Comparison of ENCODE assay signal across 27 cellular contexts in the genomic region with DNA sequence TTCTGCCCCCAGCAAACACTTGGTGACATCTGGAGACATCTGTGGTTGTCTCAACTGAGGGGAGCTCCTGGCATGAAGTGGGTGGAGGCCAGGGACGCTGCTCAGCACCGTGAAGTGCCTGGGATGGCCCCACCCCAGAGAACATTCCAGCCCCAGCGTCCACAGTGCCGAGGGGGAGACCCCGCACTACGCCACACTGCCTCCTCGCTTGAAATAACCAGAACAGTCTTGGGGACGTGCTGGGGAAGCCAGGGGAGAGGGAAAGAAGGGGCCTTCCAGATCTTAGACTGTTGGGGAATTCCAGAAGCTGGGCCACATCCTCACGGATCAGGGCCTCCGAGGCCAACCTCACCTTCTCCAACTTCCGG. TPM values are rescaled to one million over a fixed set of nuclear protein-coding genes. Genes with fewer than 3 reads are reported as not detected.
DNase-seq lines count a peak whose midpoint lies in the region; ATAC-seq, FAIRE-seq and TF ChIP-seq lines count a peak whose summit lies in the region.
"Had no signal": no experiment of that assay in that cellular context is flagged by ENCODE, and none has a peak within 500 bp of the region (broad histone marks: within the 10 kb centered on the region; RNA-seq: fewer than 3 reads in every experiment).

No MANE protein-coding gene starts in this region.

- no peak overlapping the region for H3K4me3 ChIP-seq in RWPE2 (ENCODE audit: severe bottlenecking)
- no peak overlapping the region for H3K4me3 ChIP-seq in keratinocyte (ENCODE audit: control insufficient read depth in 2 of 3, extremely low read depth in 1 of 3, insufficient read depth in 2 of 3, low read depth in 1 of 3, low read length in 3 of 3)
- no peak overlapping the region for H3K4me3 ChIP-seq in gastrocnemius medialis
- H3K4me3 ChIP-seq in MG63, result no peak overlapping the region
- H3K4me3 ChIP-seq: BLaER1, HAP-1, PC-9, SK-N-MC had no signal

- TF ChIP-seq CTCF in RWPE2 (IDR thresholded peaks at IDR 0.05; ENCODE audit: poor library complexity, severe bottlenecking) (no peak), keratinocyte (optimal IDR thresholded peaks at IDR 0.05 in 1 of 3, IDR thresholded peaks at IDR 0.05 in 1 of 3, conservative IDR thresholded peaks at IDR 0.05 in 1 of 3; ENCODE audit: extremely low read depth in 1 of 3, insufficient read depth in 2 of 3, low read length in 3 of 3) (no peak), gastrocnemius medialis (IDR thresholded peaks at IDR 0.05 in 4 of 5, conservative IDR thresholded peaks at IDR 0.05 in 1 of 5) (no peak)

- H3K4me1 Mint-ChIP-seq in activated naive CD8-positive, alpha-beta T cell treated with anti-CD3 and anti-CD28 coated beads, Interleukin-2, amount 50 U/mL, for 24 hours, result peaks cover 31% of the 10 kb centered on the region

- peaks cover 5% of the 10 kb centered on the region for H3K27me3 Mint-ChIP-seq in activated naive CD8-positive, alpha-beta T cell treated with anti-CD3 and anti-CD28 coated beads, Interleukin-2, amount 50 U/mL, for 24 hours

- no peak for DNase-seq in GM12892 (ENCODE audit: insufficient read length)
- no peak for DNase-seq in RWPE2 (ENCODE audit: low spot score)
- no peak for DNase-seq in keratinocyte (ENCODE audit: low read depth, low spot score)
- no peak for DNase-seq in gastrocnemius medialis
- no peak for DNase-seq in kidney glomerular epithelial cell (lab: John Stamatoyannopoulos, UW)
- no peak for DNase-seq in activated naive CD8-positive, alpha-beta T cell treated with anti-CD3 and anti-CD28 coated beads, Interleukin-2, amount 50 U/mL, for 24 hours
- no peak for DNase-seq in MG63
- DNase-seq in NOMO-1 treated with dmso at 0.1 percent for 144 hours (lab: John Stamatoyannopoulos, UW; ENCODE audit: unreplicated experiment), result no peak
- DNase-seq: CD4-positive, CD25-positive, alpha-beta regulatory T cell; GOT3; HFFc6; KBM-7; NCI-H1105 treated with DMSO at 0.1 percent for 48 hours; NCI-H146; NCI-H1930; NCI-H2107; NCI-H524 treated with DMSO at 0.1 percent for 48 hours; NCI-H774; PC-9; RPMI8226; SIG-M5 had no signal

- peaks cover 21% of the 10 kb centered on the region for H3K36me3 Mint-ChIP-seq in activated naive CD8-positive, alpha-beta T cell treated with anti-CD3 and anti-CD28 coated beads, Interleukin-2, amount 50 U/mL, for 24 hours (ENCODE audit: low read depth)

- peaks cover 58% of the 10 kb centered on the region for H3K79me2 ChIP-seq in keratinocyte (ENCODE audit: control insufficient read depth, insufficient read depth, low read length)

- dilution Hi-C loops in keratinocyte (cut with MboI; ENCODE audit: extremely low pct_ligation_motif_present, low sequenced_read_pairs), result no loop called here

- H3K9ac ChIP-seq in keratinocyte (ENCODE audit: control insufficient read depth, extremely low read depth, insufficient read depth, low read length), result no peak overlapping the region
- H3K9ac ChIP-seq: BLaER1 had no signal

- H2AFZ ChIP-seq in keratinocyte (ENCODE audit: control insufficient read depth, low read length), result no peak overlapping the region
- H2AFZ ChIP-seq: PC-9 had no signal

- H3K36me3 ChIP-seq in RWPE2 (ENCODE audit: low read depth) (peaks cover 76% of the 10 kb centered on the region), keratinocyte (ENCODE audit: control insufficient read depth in 2 of 2, extremely low read depth in 1 of 2, insufficient read depth in 2 of 2, low read length in 2 of 2) (peaks cover 35 to 56% of the 10 kb centered on the region in 2 experiments), gastrocnemius medialis (peaks cover 0 to 54% of the 10 kb centered on the region in 2 donors), MG63 (peaks cover 10% of the 10 kb centered on the region)

- H3K9me3 Mint-ChIP-seq in activated naive CD8-positive, alpha-beta T cell treated with anti-CD3 and anti-CD28 coated beads, Interleukin-2, amount 50 U/mL, for 24 hours, result no peaks in the 10 kb centered on the region

- FAIRE-seq in GM12892 (lab: Jason Lieb, UNC), result peak; percentile 42
- no peak for FAIRE-seq in keratinocyte (lab: Jason Lieb, UNC)
- FAIRE-seq: A204.1, D721Med, HTR-8/SVneo had no signal

- TF ChIP-seq POLR2A in GM12892 (IDR thresholded peaks at IDR 0.05; ENCODE audit: low read depth, low read length) (no peak), gastrocnemius medialis (IDR thresholded peaks at IDR 0.05) (no peak)

- ATAC-seq in RWPE2 (ENCODE audit: low read depth) (no peak), gastrocnemius medialis (no peak)
- ATAC-seq in activated naive CD8-positive, alpha-beta T cell treated with anti-CD3 and anti-CD28 coated beads, Interleukin-2, amount 50 U/mL, for 24 hours, result no peak

- intact Hi-C loops in gastrocnemius medialis (cut with DNase I; ENCODE audit: low total_unique reads), result loop anchor here (10.0 kb wide), 1 partner anchor 255 kb away; no protein-coding TSS in a partner anchor

- H3K9me3 ChIP-seq in RWPE2 (ENCODE audit: severe bottlenecking), result no peaks in the 10 kb centered on the region
- H3K9me3 ChIP-seq in keratinocyte (ENCODE audit: control insufficient read depth, low read depth, low read length), result no peaks in the 10 kb centered on the region
- no peaks in the 10 kb centered on the region for H3K9me3 ChIP-seq in gastrocnemius medialis
- H3K9me3 ChIP-seq in MG63, result no peaks in the 10 kb centered on the region
- H3K9me3 ChIP-seq: BLaER1, HAP-1 had no signal

- H3K4me3 Mint-ChIP-seq in activated naive CD8-positive, alpha-beta T cell treated with anti-CD3 and anti-CD28 coated beads, Interleukin-2, amount 50 U/mL, for 24 hours, result no peak overlapping the region
- H3K4me3 Mint-ChIP-seq: HFFc6 had no signal

- H3K4me1 ChIP-seq in RWPE2 (ENCODE audit: insufficient read depth, poor library complexity, severe bottlenecking), result peaks cover 19% of the 10 kb centered on the region
- H3K4me1 ChIP-seq in keratinocyte (ENCODE audit: control insufficient read depth, extremely low read depth, insufficient read depth, low read length), result peaks cover 45% of the 10 kb centered on the region
- peaks cover 22% of the 10 kb centered on the region in 2 donors for H3K4me1 ChIP-seq in gastrocnemius medialis
- H3K4me1 ChIP-seq: HAP-1 had no signal

- H4K20me1 ChIP-seq in keratinocyte (ENCODE audit: control insufficient read depth, extremely low read depth, insufficient read depth, low read length), result no peaks in the 10 kb centered on the region

- peak overlapping the region; percentile 99 for H3K27ac ChIP-seq in RWPE2 (ENCODE audit: poor library complexity, severe bottlenecking)
- no peak overlapping the region for H3K27ac ChIP-seq in keratinocyte (ENCODE audit: control insufficient read depth, insufficient read depth, low read length)
- peak overlapping the region in 3 of 4 donors; percentile 79 to 99 (median 96) for H3K27ac ChIP-seq in gastrocnemius medialis
- H3K27ac ChIP-seq: BLaER1, PC-9, SK-N-MC had no signal

- H3K27me3 ChIP-seq in RWPE2 (ENCODE audit: insufficient read depth, poor library complexity, severe bottlenecking) (no peaks in the 10 kb centered on the region), keratinocyte (ENCODE audit: control insufficient read depth, extremely low read depth, insufficient read depth, low read length) (no peaks in the 10 kb centered on the region), gastrocnemius medialis (no peaks in the 10 kb centered on the region), MG63 (no peaks in the 10 kb centered on the region)
- H3K27me3 ChIP-seq: BLaER1 had no signal

- H3K4me2 ChIP-seq in keratinocyte (ENCODE audit: control insufficient read depth, extremely low read depth, insufficient read depth, low read depth, low read length), result peak overlapping the region; percentile 5
- H3K4me2 ChIP-seq: BLaER1, PC-9 had no signal

- in situ Hi-C loops in gastrocnemius medialis (cut with MboI; ENCODE audit: low sequenced_read_pairs in 4 of 4), result no loop called here

- no peak overlapping the region for H3K27ac Mint-ChIP-seq in activated naive CD8-positive, alpha-beta T cell treated with anti-CD3 and anti-CD28 coated beads, Interleukin-2, amount 50 U/mL, for 24 hours
- H3K27ac Mint-ChIP-seq: CD4-positive, CD25-positive, alpha-beta regulatory T cell had no signal

- no peaks in the 10 kb centered on the region for H3K9me1 ChIP-seq in keratinocyte (ENCODE audit: control insufficient read depth, extremely low read depth, insufficient read depth, low read length)

RNA-seq across cellular contexts. Expression of a gene that starts 4.2 kb away (rescaled TPM):
- 20.8 TPM for polyA plus RNA-seq in GM12892 (2012; ENCODE audit: missing spikeins)
- 17.1 to 23.3 TPM (median 19.2 TPM) in 3 replicates for polyA plus RNA-seq in keratinocyte
- 32.5 TPM for polyA plus RNA-seq in keratinocyte (2011; ENCODE audit: low read depth)
- 14.8 and 34.4 TPM in 2 replicates for polyA plus RNA-seq in keratinocyte (2011; cell fraction: cytosol; rRNA removed)
- 51.5 and 64.6 TPM in 2 replicates for polyA plus RNA-seq in keratinocyte (2011; cell fraction: nucleus; rRNA removed)
- 24.1 and 106 TPM in 2 replicates for polyA plus RNA-seq in keratinocyte (2012; ENCODE audit: low replicate concordance)
- polyA minus RNA-seq in keratinocyte, result 18.7 to 149 TPM (median 27.5 TPM) in 3 replicates
- polyA minus RNA-seq in keratinocyte (2011; cell fraction: cytosol; rRNA and poly(A)+ RNA removed), result 49.1 TPM
- polyA minus RNA-seq in keratinocyte (2011; cell fraction: nucleus; rRNA and poly(A)+ RNA removed), result 63.1 and 89.1 TPM in 2 replicates
- 100 to 1,000 TPM in 3 of 4 donors, 10 to 100 TPM in 1; 92.6 to 208 (median 148) TPM for total RNA-seq in gastrocnemius medialis
- 16.1 and 17.0 TPM in 2 replicates for total RNA-seq in MG63 (2014; rRNA removed; shearing (Covaris generic); ENCODE audit: low replicate concordance)

RNA-seq across cellular contexts. Expression of a gene that starts 49.3 kb away (rescaled TPM):
- 65.7 TPM for polyA plus RNA-seq in GM12892 (2012; ENCODE audit: missing spikeins)
- polyA plus RNA-seq in keratinocyte, result 80.3 to 141 TPM (median 85.9 TPM) in 3 replicates
- 17.6 TPM for polyA plus RNA-seq in keratinocyte (2011; ENCODE audit: low read depth)
- 54.8 and 110 TPM in 2 replicates for polyA plus RNA-seq in keratinocyte (2011; cell fraction: cytosol; rRNA removed)
- 95.6 and 133 TPM in 2 replicates for polyA plus RNA-seq in keratinocyte (2011; cell fraction: nucleus; rRNA removed)
- polyA plus RNA-seq in keratinocyte (2012; ENCODE audit: low replicate concordance), result 123 and 217 TPM in 2 replicates
- 25.0 to 71.5 TPM (median 35.6 TPM) in 3 replicates for polyA minus RNA-seq in keratinocyte
- polyA minus RNA-seq in keratinocyte (2011; cell fraction: cytosol; rRNA and poly(A)+ RNA removed), result 79.0 TPM
- 40.6 and 42.4 TPM in 2 replicates for polyA minus RNA-seq in keratinocyte (2011; cell fraction: nucleus; rRNA and poly(A)+ RNA removed)
- 10 to 100 TPM in 2 of 4 donors, 1 to 10 TPM in 2; 8.0 to 12.9 (median 10.1) TPM for total RNA-seq in gastrocnemius medialis
- total RNA-seq in MG63 (2014; rRNA removed; shearing (Covaris generic); ENCODE audit: low replicate concordance), result 161 and 252 TPM in 2 replicates

Comparison
In these comparisons a context has a peak if more than half of its experiments do, and no peak if none do; other contexts are left out.
1. RNA of a gene that starts 49.3 kb away (total RNA-seq): 161 to 252 TPM in MG63; 8.0 to 12.9 TPM in gastrocnemius medialis; every median in the first group is over 10 times any median in the second.